Comparison of ENCODE assay signal across 39 cellular contexts in the genomic region with DNA sequence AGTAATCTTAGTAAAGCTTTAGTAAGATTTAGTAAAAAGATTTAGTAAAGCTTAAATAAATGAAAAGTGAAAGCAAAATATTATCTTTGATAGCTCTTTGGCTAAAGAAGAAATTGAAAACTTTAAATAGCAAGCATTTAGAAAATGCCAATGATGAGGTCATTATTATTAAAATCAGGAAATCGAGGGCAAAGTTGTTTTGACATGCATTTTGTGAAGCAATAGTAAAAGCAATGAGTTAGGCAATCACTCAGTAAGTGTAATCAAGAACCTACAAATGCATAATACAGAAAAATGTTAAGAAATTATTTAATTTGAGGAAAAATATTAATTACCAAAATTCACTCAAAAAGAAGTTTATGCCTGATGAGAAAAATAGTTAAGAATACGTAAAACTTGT.
DNase-seq lines count a peak whose midpoint lies in the region; ATAC-seq, FAIRE-seq and TF ChIP-seq lines count a peak whose summit lies in the region.
"Had no signal": no experiment of that assay in that cellular context is flagged by ENCODE, and none has a peak within 500 bp of the region (broad histone marks: within the 10 kb centered on the region; RNA-seq: fewer than 3 reads in every experiment).

No MANE protein-coding gene starts in this region.

- no peaks in the 10 kb centered on the region for H3K27me3 ChIP-seq in SK-N-SH (ENCODE audit: insufficient read depth)
- no peaks in the 10 kb centered on the region for H3K27me3 ChIP-seq in adipocyte (replicated peaks; ENCODE audit: control insufficient read depth, insufficient read depth, low read length)
- no peaks in the 10 kb centered on the region for H3K27me3 ChIP-seq in small intestine (ENCODE audit: control insufficient read depth in 2 of 2, insufficient read depth in 2 of 2, low read length in 2 of 2)
- H3K27me3 ChIP-seq: adrenal gland; BLaER1 treated with 17β-estradiol and CSF1 and Interleukin-3, amounts not matched to agents 10 nM and 100 nM; cardiac muscle cell; foreskin keratinocyte; hepatocyte; left lung; suprapubic skin had no signal

- H3K4me1 ChIP-seq in SK-N-SH (ENCODE audit: control insufficient read depth in 1 of 2, insufficient read depth in 2 of 2, low read depth in 1 of 2, low read length in 1 of 2) = peaks cover 0 to 10% of the 10 kb centered on the region in 2 experiments; a peak in 2 of 4 replicates
- peaks cover 27% of the 10 kb centered on the region for H3K4me1 ChIP-seq in adipocyte (ENCODE audit: control insufficient read depth, insufficient read depth, low read length)
- no peaks in the 10 kb centered on the region for H3K4me1 ChIP-seq in small intestine (ENCODE audit: control insufficient read depth in 2 of 2, insufficient read depth in 1 of 2, low read depth in 1 of 2, low read length in 1 of 2)
- H3K4me1 ChIP-seq: A549, adrenal gland, left lung, suprapubic skin had no signal

- H3K36me3 ChIP-seq in SK-N-SH (replicated peaks in 1 of 2; ENCODE audit: control insufficient read depth in 1 of 2, insufficient read depth in 2 of 2, low read length in 1 of 2) = peaks cover 0 to 3% of the 10 kb centered on the region in 2 experiments
- no peaks in the 10 kb centered on the region for H3K36me3 ChIP-seq in adipocyte (ENCODE audit: control insufficient read depth, insufficient read depth, low read length, severe bottlenecking)
- no peaks in the 10 kb centered on the region for H3K36me3 ChIP-seq in small intestine (ENCODE audit: control insufficient read depth in 2 of 2, insufficient read depth in 2 of 2, low read length in 2 of 2)
- H3K36me3 ChIP-seq: adrenal gland; BLaER1 treated with 17β-estradiol and CSF1 and Interleukin-3, amounts not matched to agents 10 nM and 100 nM; cardiac muscle cell; left lung; suprapubic skin had no signal

- H3K79me2 ChIP-seq in SK-N-SH (ENCODE audit: insufficient read depth) = no peaks in the 10 kb centered on the region
- H3K79me2 ChIP-seq: hepatocyte had no signal

- H3K9ac ChIP-seq in SK-N-SH = no peak overlapping the region
- H3K9ac ChIP-seq in adipocyte (ENCODE audit: low read length) = peak overlapping the region; percentile 51
- H3K9ac ChIP-seq: BLaER1 treated with 17β-estradiol and CSF1 and Interleukin-3, amounts not matched to agents 10 nM and 100 nM had no signal

- H4K20me1 ChIP-seq in SK-N-SH (ENCODE audit: insufficient read depth) = no peaks in the 10 kb centered on the region
- H4K20me1 ChIP-seq: BLaER1 treated with 17β-estradiol and CSF1 and Interleukin-3, amounts not matched to agents 10 nM and 100 nM had no signal

- no peak for TF ChIP-seq CTCF in SK-N-SH (IDR thresholded peaks at IDR 0.05)
- no peak for TF ChIP-seq CTCF in fibroblast of mammary gland (conservative IDR thresholded peaks at IDR 0.05; ENCODE audit: control insufficient read depth, insufficient read depth, low read depth, low read length)

- H3K4me2 ChIP-seq in SK-N-SH = no peak overlapping the region
- H3K4me2 ChIP-seq: A549; BLaER1 treated with 17β-estradiol and CSF1 and Interleukin-3, amounts not matched to agents 10 nM and 100 nM; hepatocyte had no signal

- H3K9me2 ChIP-seq in SK-N-SH = no peaks in the 10 kb centered on the region

- peak overlapping the region; percentile 48; the same call in 1 of the 2 replicates for H2AFZ ChIP-seq in SK-N-SH (ENCODE audit: low read depth)
- H2AFZ ChIP-seq: hepatocyte had no signal

- CTCF ChIA-PET in SK-N-SH (lab: Yijun Ruan, JAX) = no interaction called here

- FAIRE-seq in small intestine (lab: Jason Lieb, UNC) = peak; percentile 15
- FAIRE-seq: A549, GM12878, TTC549, urothelium cell line had no signal

- no peak for DNase-seq in SK-N-SH
- peak; percentile 44 for DNase-seq in adipocyte (ENCODE audit: low read depth)
- peak; percentile 58 for DNase-seq in fibroblast of mammary gland (ENCODE audit: low read depth)
- DNase-seq in small intestine = no peak
- no peak for DNase-seq in activated CD4-positive, alpha-beta T cell treated with anti-CD3 and anti-CD28 coated beads for 48 hours
- DNase-seq: activated CD8-positive, alpha-beta memory T cell treated with anti-CD3 and anti-CD28 coated beads for 24 hours; activated T-cell treated with anti-CD3 and anti-CD28 coated beads, Interleukin-2, amount 50 U/mL, for 1 hour; adrenal gland; Calu3; cortex of kidney; DND-41; GOT3; immature natural killer cell; Karpas-422; left lung; naive thymus-derived CD8-positive, alpha-beta T cell; NCI-H1092 treated with DMSO at 0.1 percent for 48 hours; NCI-H2029; NCI-H345; NCI-H774; occipital lobe; SIG-M5; stimulated activated CD4-positive, alpha-beta T cell treated with anti-CD3 and anti-CD28 coated beads, Interleukin-4, amount 100 ng/mL, for 1 hour; T-helper 1 cell had no signal

- H3K4me3 ChIP-seq in SK-N-SH (ENCODE audit: low read depth in 2 of 2, low read length in 1 of 2) (no peak overlapping the region), adipocyte (ENCODE audit: low read length) (peak overlapping the region; percentile 54), fibroblast of mammary gland (ENCODE audit: control insufficient read depth, low read depth, low read length) (no peak overlapping the region), small intestine (ENCODE audit: low read depth in 1 of 2, low read length in 2 of 2) (no peak overlapping the region)
- H3K4me3 ChIP-seq: A549; adrenal gland; BLaER1 treated with 17β-estradiol and CSF1 and Interleukin-3, amounts not matched to agents 10 nM and 100 nM; cardiac muscle cell; GM12878; hepatocyte; left lung; suprapubic skin had no signal

- no peak for TF ChIP-seq EP300 in SK-N-SH (IDR thresholded peaks at IDR 0.05; ENCODE audit: borderline replicate concordance in 1 of 2, low read depth in 1 of 2, low read length in 1 of 2)

- peaks cover 20% of the 10 kb centered on the region for H3F3A ChIP-seq in SK-N-SH (replicated peaks; ENCODE audit: insufficient read depth)

- WGBS in SK-N-SH (ENCODE audit: low lambda C conversion rate) = 33% methylated on average over 2 of the region's 2 CpGs
- 50 to 66% (median 53%) methylated on average over 2 of the region's 2 CpGs for WGBS in small intestine, 3 donors

- ATAC-seq in SK-N-SH treated with all-trans-retinoic acid at 6 μM for 48 hours = no peak
- no peak for ATAC-seq in HG03280 (IDR thresholded peaks at IDR 0.05; ENCODE audit: unreplicated experiment)
- ATAC-seq in HG03045 (IDR thresholded peaks at IDR 0.05; ENCODE audit: unreplicated experiment) = no peak
- ATAC-seq: A549; activated CD4-positive, CD25-positive, alpha-beta regulatory T cell treated with anti-CD3 and anti-CD28 coated beads, Interleukin-2, amount 50 U/mL, for 24 hours; foreskin keratinocyte; GM12878; left lung; naive thymus-derived CD8-positive, alpha-beta T cell; Panc1; stimulated activated memory B cell treated with anti-CD40 and anti-IgM and Interleukin-4, amounts not matched to agents 10 μg/mL and 1 μg/mL and 100 μg/mL, for 72 hours had no signal

- H3K9me3 ChIP-seq in SK-N-SH = peaks cover 6% of the 10 kb centered on the region; the same call in 1 of the 2 replicates
- H3K9me3 ChIP-seq in adipocyte (ENCODE audit: control insufficient read depth, low read length) = peaks cover 11% of the 10 kb centered on the region
- H3K9me3 ChIP-seq in small intestine (ENCODE audit: control insufficient read depth, low read depth) = no peaks in the 10 kb centered on the region
- H3K9me3 ChIP-seq: A549, adrenal gland, suprapubic skin had no signal

- POLR2A ChIA-PET in SK-N-SH (lab: Yijun Ruan, JAX) = no interaction called here

- H3K27ac ChIP-seq in SK-N-SH (ENCODE audit: low read depth in 2 of 2, low read length in 1 of 2) = peak overlapping the region; percentile 15 to 60; a peak in 1 of 4 replicates
- no peak overlapping the region for H3K27ac ChIP-seq in small intestine (ENCODE audit: low read depth in 1 of 2, low read length in 1 of 2)
- H3K27ac ChIP-seq: A549; adrenal gland; BLaER1 treated with 17β-estradiol and CSF1 and Interleukin-3, amounts not matched to agents 10 nM and 100 nM; cardiac muscle cell; foreskin keratinocyte; hepatocyte; left lung; suprapubic skin had no signal

- TF ChIP-seq RAD21 in SK-N-SH (IDR thresholded peaks at IDR 0.05; ENCODE audit: low read length) = no peak

TF ChIP-seq in SK-N-SH, 30 proteins besides CTCF, POLR2A, EP300 and RAD21:
- TF ChIP-seq RCOR1 (IDR thresholded peaks at IDR 0.05; ENCODE audit: low read length) = no peak
- no peak for TF ChIP-seq ELF1 (IDR thresholded peaks at IDR 0.05)
- TF ChIP-seq POLR2AphosphoS5 (IDR thresholded peaks at IDR 0.05; ENCODE audit: low read depth, low read length) = no peak

TF ChIP-seq in SK-N-SH treated with all-trans-retinoic acid at 6 μM for 48 hours, 23 proteins besides CTCF, POLR2A, EP300 and RAD21:
- no peak for TF ChIP-seq TCF4 (CRISPR knock-in tag; IDR thresholded peaks at IDR 0.05; ENCODE audit: borderline replicate concordance)

Comparison
In these comparisons a context has a peak if more than half of its experiments do, and no peak if none do; other contexts are left out.
1. DNase-seq: peak in adipocyte (single experiment) and fibroblast of mammary gland (single experiment); none in SK-N-SH (single experiment), small intestine (single experiment) and activated CD4-positive, alpha-beta T cell treated with anti-CD3 and anti-CD28 coated beads for 48 hours (single experiment).
2. H3K27ac ChIP-seq: peak in SK-N-SH (2 of 2); none in small intestine (0 of 2).